In the genomic region with DNA sequence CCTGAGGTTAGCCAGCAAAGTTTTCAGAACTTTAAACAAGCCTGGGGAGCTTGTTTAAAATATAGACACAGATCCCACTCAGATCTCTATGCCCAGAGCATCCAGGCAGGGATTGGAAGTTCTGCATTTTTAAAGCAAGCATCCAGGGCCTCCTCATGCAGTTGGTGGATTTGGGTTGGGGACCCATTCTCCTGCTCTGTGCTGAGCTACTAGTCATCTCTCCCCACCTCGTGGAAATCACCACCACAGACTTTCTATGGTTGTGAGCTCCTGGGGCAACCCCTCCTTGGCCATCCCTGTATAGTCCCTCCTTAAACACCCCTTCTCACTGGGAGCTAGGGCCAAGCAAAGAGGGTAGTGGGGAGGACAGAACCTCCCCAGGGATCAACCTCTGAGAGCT, we compare ENCODE assay signal across 28 cellular contexts.
"Had no signal": no experiment of that assay in that cellular context is flagged by ENCODE, and none has a peak within 500 bp of the region (broad histone marks: within the 10 kb centered on the region; RNA-seq: fewer than 3 reads in every experiment).

No MANE protein-coding gene starts in this region.

- H3K4me3 ChIP-seq: colonic mucosa, esophagus squamous epithelium, gastrocnemius medialis, heart right ventricle, left ventricle myocardium inferior, lower lobe of right lung, mucosa of descending colon had no signal

- DNase-seq: cerebellar nuclear complex; cortex of kidney; effector CD8-positive, alpha-beta T cell; effector memory CD8-positive, alpha-beta T cell; endodermal cell; erythroblast; esophagus squamous epithelium; foreskin fibroblast; foreskin melanocyte; gastrocnemius medialis; glutamatergic neuron; head of caudate nucleus; heart right ventricle; hippocampal formation; kidney glomerular epithelial cell; left ventricle myocardium inferior; lower lobe of right lung; mesenchymal stem cell had no signal

- H3K36me3 Mint-ChIP-seq: mesothelial cell of epicardium had no signal

- H3K9me3 Mint-ChIP-seq: dendritic cell treated with granulocyte-macrophage colony-stimulating factor and Interleukin-4, amounts not matched to agents 40 ng/mL and 50 ng/mL, for 4 days; effector memory CD8-positive, alpha-beta T cell; endodermal cell; mesothelial cell of epicardium had no signal

- H3K4me1 ChIP-seq: colonic mucosa had no signal

- H3K36me3 ChIP-seq: colonic mucosa, esophagus squamous epithelium, gastrocnemius medialis, heart right ventricle, left ventricle myocardium inferior, lower lobe of right lung had no signal

- H3K27ac Mint-ChIP-seq: dendritic cell treated with granulocyte-macrophage colony-stimulating factor and Interleukin-4, amounts not matched to agents 40 ng/mL and 50 ng/mL, for 4 days; effector memory CD8-positive, alpha-beta T cell; endodermal cell; mesothelial cell of epicardium had no signal

- ATAC-seq: effector memory CD8-positive, alpha-beta T cell; esophagus mucosa; gastrocnemius medialis; heart right ventricle; left lobe of liver; lower lobe of right lung; mucosa of descending colon had no signal

- H3K27ac ChIP-seq: colonic mucosa, epithelial cell of prostate, esophagus squamous epithelium, gastrocnemius medialis, heart right ventricle, left ventricle myocardium inferior, lower lobe of right lung had no signal

- H3K4me3 Mint-ChIP-seq: dendritic cell treated with granulocyte-macrophage colony-stimulating factor and Interleukin-4, amounts not matched to agents 40 ng/mL and 50 ng/mL, for 4 days; effector memory CD8-positive, alpha-beta T cell; endodermal cell; mesothelial cell of epicardium had no signal

- FAIRE-seq: endometrium, islet of Langerhans, keratinocyte had no signal

- H3K9me3 ChIP-seq: colonic mucosa, esophagus squamous epithelium, gastrocnemius medialis, heart right ventricle, left ventricle myocardium inferior, lower lobe of right lung, mucosa of descending colon had no signal
